In the genomic region with DNA sequence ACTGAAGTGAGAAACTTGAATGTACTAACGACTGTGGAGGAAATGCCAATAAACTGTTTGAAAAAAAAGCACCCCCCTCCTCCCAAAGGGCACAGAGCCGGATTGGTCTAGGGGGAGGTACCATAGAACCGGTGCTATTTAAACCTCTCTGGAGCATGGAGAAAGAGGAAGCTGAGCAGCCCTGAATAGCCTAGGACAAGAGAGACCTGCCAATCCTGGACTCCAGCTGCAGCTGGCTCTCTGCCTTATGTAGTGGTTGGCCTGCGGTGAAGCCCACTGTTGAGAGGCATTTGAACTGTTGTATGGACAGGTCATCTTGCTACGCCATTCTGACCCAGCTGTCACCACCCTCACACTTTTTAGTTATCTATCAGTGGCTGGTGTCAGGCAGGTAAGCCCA, we compare ENCODE assay signal across 1 cellular context.
TF ChIP-seq lines count a peak whose summit lies in the region.

No MANE protein-coding gene starts in this region.

TF ChIP-seq in K562, 482 proteins besides CTCF, POLR2A, EP300 and RAD21:
- no peak for TF ChIP-seq C11orf30 (IDR thresholded peaks at IDR 0.05; ENCODE audit: low read depth)
